In genomic region chr2:9168851-9169250, GRCh38 we compare ENCODE assay signal across 14 cellular contexts. TPM values are rescaled to one million over a fixed set of nuclear protein-coding genes. Genes with fewer than 3 reads are reported as not detected.
A peak's percentile ranks its signal among the peaks of the same experiment; 100 is the strongest.
DNase-seq lines count a peak whose midpoint lies in the region; ATAC-seq and TF ChIP-seq lines count a peak whose summit lies in the region.
"Had no signal": no experiment of that assay in that cellular context is flagged by ENCODE, and none has a peak within 500 bp of the region (broad histone marks: within the 10 kb centered on the region; RNA-seq: fewer than 3 reads in every experiment).

No MANE protein-coding gene starts in this region.

- ATAC-seq in gastroesophageal sphincter = peak; percentile 26
- ATAC-seq: stimulated activated naive CD8-positive, alpha-beta T cell treated with anti-CD3 and anti-CD28 coated beads, Interleukin-15, amount 100 ng/mL, for 72 hours had no signal

- H3K4me3 ChIP-seq in gastroesophageal sphincter = no peak overlapping the region
- H3K4me3 ChIP-seq: skin epidermis had no signal

- no peak overlapping the region for H3K27ac ChIP-seq in gastroesophageal sphincter
- H3K27ac ChIP-seq: WERI-Rb-1 had no signal

- no peaks in the 10 kb centered on the region for H3K9me3 ChIP-seq in gastroesophageal sphincter

- no peaks in the 10 kb centered on the region for H3K27me3 ChIP-seq in gastroesophageal sphincter

- no peak for TF ChIP-seq POLR2A in gastroesophageal sphincter (IDR thresholded peaks at IDR 0.05)

- peak; percentile 67 for DNase-seq in SKM-1 treated with dmso at 0.1 percent for 144 hours (lab: John Stamatoyannopoulos, UW; ENCODE audit: unreplicated experiment)
- DNase-seq in SKM-1 (lab: John Stamatoyannopoulos, UW; ENCODE audit: unreplicated experiment) = no peak
- peak; percentile 80 for DNase-seq in NOMO-1 treated with DMSO at 0.1 percent for 48 hours (lab: John Stamatoyannopoulos, UW; ENCODE audit: unreplicated experiment)
- peak; percentile 60 for DNase-seq in smooth muscle cell of the brain vasculature (ENCODE audit: low read depth, low spot score)
- DNase-seq in cortex of kidney (lab: John Stamatoyannopoulos, UW) = no peak
- no peak for DNase-seq in NCI-H345 (lab: John Stamatoyannopoulos, UW)
- DNase-seq in NCI-H1092 treated with DMSO at 0.1 percent for 48 hours (lab: John Stamatoyannopoulos, UW) = no peak
- DNase-seq: ACHN; effector CD4-positive, alpha-beta T cell; stimulated activated naive CD8-positive, alpha-beta T cell treated with anti-CD3 and anti-CD28 coated beads, Interleukin-15, amount 100 ng/mL, for 72 hours; SW 1271; WERI-Rb-1 had no signal

- peaks cover 0 to 19% (median 6%) of the 10 kb centered on the region in 3 donors for H3K4me1 ChIP-seq in gastroesophageal sphincter

- WGBS in gastroesophageal sphincter (ENCODE audit: low coverage in 1 of 2), 2 donors = 100% methylated on average over 4 of the region's 4 CpGs; no CpG with 5 or more reads in 1 of the 2 donors

- no peak for TF ChIP-seq EP300 in gastroesophageal sphincter (IDR thresholded peaks at IDR 0.05)

- no peaks in the 10 kb centered on the region for H3K36me3 ChIP-seq in gastroesophageal sphincter
- H3K36me3 ChIP-seq: WERI-Rb-1 had no signal

- TF ChIP-seq CTCF in gastroesophageal sphincter (IDR thresholded peaks at IDR 0.05) = no peak

RNA-seq across cellular contexts. Expression of gene ASAP2, which starts 37.8 kb away (rescaled TPM):
- 10 to 100 TPM; 18.3 to 31.4 (median 26.2) TPM for total RNA-seq in gastroesophageal sphincter

Comparison
In these comparisons a context has a peak if more than half of its experiments do, and no peak if none do; other contexts are left out.
1. DNase-seq: peak in SKM-1 treated with dmso at 0.1 percent for 144 hours (single experiment), NOMO-1 treated with DMSO at 0.1 percent for 48 hours (single experiment) and smooth muscle cell of the brain vasculature (single experiment); none in SKM-1 (single experiment), cortex of kidney (single experiment), NCI-H345 (single experiment) and NCI-H1092 treated with DMSO at 0.1 percent for 48 hours (single experiment).